ENCODE assay signal across 9 cellular contexts in the genomic region with DNA sequence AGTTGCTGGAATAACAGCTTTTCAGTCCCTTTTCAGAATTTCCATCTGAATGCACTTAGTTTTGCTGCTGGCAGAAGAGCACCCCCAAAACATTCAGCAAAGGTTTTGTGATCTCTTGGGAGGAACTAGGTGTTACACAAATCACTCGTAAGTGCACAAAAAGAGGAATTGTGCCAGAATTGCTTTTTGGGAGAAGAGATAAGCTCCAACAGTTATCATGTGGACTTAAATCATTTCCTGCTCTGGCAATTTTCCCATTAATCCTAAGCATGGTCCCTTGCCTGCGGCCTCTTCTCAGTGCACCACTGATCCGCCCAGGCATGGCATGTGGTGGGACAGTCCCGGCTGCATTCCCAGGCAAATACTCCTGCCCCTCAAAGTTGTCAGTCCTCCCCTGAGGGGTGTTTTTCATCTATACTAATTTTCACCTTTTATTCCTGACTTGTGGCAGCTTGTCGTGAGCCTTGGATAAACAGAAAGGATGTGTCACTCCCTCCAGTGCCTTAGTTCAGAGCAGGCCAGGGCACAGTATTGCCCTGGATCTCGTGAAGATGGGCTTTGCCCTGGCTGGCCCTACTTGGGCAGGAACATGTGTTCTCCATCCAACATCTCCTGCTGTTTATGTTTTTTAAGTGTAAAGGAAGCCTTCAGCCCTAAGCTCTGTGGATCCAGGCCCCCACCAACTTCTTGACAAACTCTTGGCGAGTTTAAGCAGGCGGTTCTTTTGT. TPM values are rescaled to one million over a fixed set of nuclear protein-coding genes. Genes with fewer than 3 reads are reported as not detected.
DNase-seq lines count a peak whose midpoint lies in the region; ATAC-seq and TF ChIP-seq lines count a peak whose summit lies in the region.
"Had no signal": no experiment of that assay in that cellular context is flagged by ENCODE, and none has a peak within 500 bp of the region (broad histone marks: within the 10 kb centered on the region; RNA-seq: fewer than 3 reads in every experiment).

No MANE protein-coding gene starts in this region.

- no peak for TF ChIP-seq CTCF in fibroblast of villous mesenchyme (IDR thresholded peaks at IDR 0.05; ENCODE audit: insufficient read depth, low read depth, low read length)
- no peak for TF ChIP-seq CTCF in osteocyte (IDR thresholded peaks at IDR 0.05)

- peak overlapping the region; percentile 28 for H3K4me3 Mint-ChIP-seq in osteocyte (ENCODE audit: unreplicated experiment)

- in situ Hi-C loops in SK-MEL-5 (cut with HindIII; ENCODE audit: low pct_unique_long_range_greater_than_20kb, low sequenced_read_pairs), result no loop called here

- H3K4me3 ChIP-seq in fibroblast of villous mesenchyme (ENCODE audit: low read depth, low read length), result no peak overlapping the region

- peaks cover 95% of the 10 kb centered on the region for H3K4me1 Mint-ChIP-seq in osteocyte (ENCODE audit: unreplicated experiment)

- DNase-seq in COLO829 (ENCODE audit: low spot score), result peak; percentile 92
- DNase-seq in SK-MEL-5 (ENCODE audit: low read depth, low spot score), result peak; percentile 68
- peak; percentile 78 for DNase-seq in fibroblast of villous mesenchyme (ENCODE audit: low read depth)
- DNase-seq in osteocyte (ENCODE audit: extremely low spot score, unreplicated experiment), result no peak
- no peak for DNase-seq in SKM-1 (lab: John Stamatoyannopoulos, UW; ENCODE audit: unreplicated experiment)
- no peak for DNase-seq in occipital lobe (lab: John Stamatoyannopoulos, UW)
- DNase-seq in NCI-H524 (lab: John Stamatoyannopoulos, UW), result no peak
- DNase-seq: SHP77 treated with DMSO at 0.1 percent for 48 hours had no signal

- H3K36me3 Mint-ChIP-seq in osteocyte (ENCODE audit: unreplicated experiment), result peaks cover 11% of the 10 kb centered on the region

- ATAC-seq in GM21526 (IDR thresholded peaks at IDR 0.05; ENCODE audit: low FRiP score, unreplicated experiment), result no peak

- no peaks in the 10 kb centered on the region for H3K27me3 Mint-ChIP-seq in osteocyte (ENCODE audit: unreplicated experiment)

- H3K27ac Mint-ChIP-seq in osteocyte (ENCODE audit: unreplicated experiment), result peak overlapping the region; percentile 96

- no peaks in the 10 kb centered on the region for H3K9me3 Mint-ChIP-seq in osteocyte (ENCODE audit: unreplicated experiment)

RNA-seq across cellular contexts. Expression of a gene that starts 44.6 kb away (rescaled TPM):
- total RNA-seq in SK-MEL-5 (2014; rRNA removed; shearing (Covaris generic)), result 3.6 and 3.7 TPM in 2 replicates
- polyA plus RNA-seq in SK-MEL-5 (2015; cell fraction: cytosol; rRNA removed), result 2.5 and 4.4 TPM in 2 replicates
- polyA plus RNA-seq in SK-MEL-5 (2015; cell fraction: nucleus; rRNA removed), result 40.4 and 50.6 TPM in 2 replicates
- total RNA-seq in fibroblast of villous mesenchyme (4.3 and 5.5 TPM in 2 replicates), osteocyte (2.3 and 2.7 TPM in 2 replicates), occipital lobe (13.6 TPM)

Comparison
In these comparisons a context has a peak if more than half of its experiments do, and no peak if none do; other contexts are left out.
1. DNase-seq: peak in COLO829 (single experiment), SK-MEL-5 (single experiment) and fibroblast of villous mesenchyme (single experiment); none in osteocyte (single experiment), SKM-1 (single experiment), occipital lobe (single experiment) and NCI-H524 (0 of 2).